Comparison of ENCODE assay signal across 10 cellular contexts in the genomic region with DNA sequence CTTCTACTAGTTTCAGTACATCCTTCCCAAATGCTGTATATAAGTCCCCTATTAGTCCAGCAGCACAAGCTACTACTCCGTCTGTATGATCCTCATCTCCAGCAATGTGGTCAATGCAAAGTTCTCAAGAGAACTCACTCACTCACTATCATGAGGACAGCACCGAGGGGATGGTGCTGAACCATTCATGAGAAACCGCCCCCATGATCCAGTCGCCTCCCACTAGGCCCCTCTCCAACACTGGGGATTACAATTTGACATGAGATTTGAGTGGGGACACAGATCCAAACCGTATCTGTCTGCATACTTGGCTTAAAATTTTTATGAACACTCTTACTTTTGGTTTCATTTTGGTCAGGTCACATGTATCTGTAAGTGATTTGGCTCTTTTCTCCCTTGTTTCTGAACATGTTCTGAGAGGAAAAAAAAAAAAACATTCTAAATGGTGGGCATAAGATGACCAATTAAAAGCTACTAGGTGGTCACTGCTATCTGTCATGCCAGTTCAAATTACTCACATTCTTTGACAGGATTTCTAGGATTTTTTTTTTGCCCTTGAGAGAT.
DNase-seq lines count a peak whose midpoint lies in the region; ATAC-seq and TF ChIP-seq lines count a peak whose summit lies in the region.
"Had no signal": no experiment of that assay in that cellular context is flagged by ENCODE, and none has a peak within 500 bp of the region (broad histone marks: within the 10 kb centered on the region; RNA-seq: fewer than 3 reads in every experiment).

No MANE protein-coding gene starts in this region.

- peaks cover 0 to 8% of the 10 kb centered on the region in 2 donors for H3K27me3 ChIP-seq in left lung

- peak overlapping the region; percentile 67 for H3K4me3 Mint-ChIP-seq in stimulated activated naive CD8-positive, alpha-beta T cell treated with anti-CD3 and anti-CD28 coated beads, Interleukin-15, Interleukin-2, amounts not matched to agents 100 ng/mL and 50 ng/mL, for 24 hours
- peak overlapping the region; percentile 26 for H3K4me3 Mint-ChIP-seq in activated naive CD8-positive, alpha-beta T cell treated with anti-CD3 and anti-CD28 coated beads for 36 hours
- H3K4me3 Mint-ChIP-seq: dendritic cell treated with granulocyte-macrophage colony-stimulating factor and Interleukin-4, amounts not matched to agents 40 ng/mL and 50 ng/mL, for 4 days had no signal

- TF ChIP-seq CTCF in left lung (IDR thresholded peaks at IDR 0.05) = no peak

- peak overlapping the region; percentile 53 for H3K27ac Mint-ChIP-seq in stimulated activated naive CD8-positive, alpha-beta T cell treated with anti-CD3 and anti-CD28 coated beads, Interleukin-15, Interleukin-2, amounts not matched to agents 100 ng/mL and 50 ng/mL, for 24 hours
- peak overlapping the region; percentile 61 for H3K27ac Mint-ChIP-seq in activated naive CD8-positive, alpha-beta T cell treated with anti-CD3 and anti-CD28 coated beads for 36 hours
- H3K27ac Mint-ChIP-seq: dendritic cell treated with granulocyte-macrophage colony-stimulating factor and Interleukin-4, amounts not matched to agents 40 ng/mL and 50 ng/mL, for 4 days had no signal

- no peaks in the 10 kb centered on the region for H3K4me1 ChIP-seq in left lung

- no peaks in the 10 kb centered on the region for H3K36me3 Mint-ChIP-seq in stimulated activated naive CD8-positive, alpha-beta T cell treated with anti-CD3 and anti-CD28 coated beads, Interleukin-15, Interleukin-2, amounts not matched to agents 100 ng/mL and 50 ng/mL, for 24 hours (ENCODE audit: low read depth)
- H3K36me3 Mint-ChIP-seq in activated naive CD8-positive, alpha-beta T cell treated with anti-CD3 and anti-CD28 coated beads for 36 hours = peaks cover 3% of the 10 kb centered on the region

- no peaks in the 10 kb centered on the region for H3K36me3 ChIP-seq in left lung

- no peak overlapping the region for H3K27ac ChIP-seq in left lung

- H3K9me3 ChIP-seq in left lung = no peaks in the 10 kb centered on the region

- intact Hi-C loops in left lung (cut with DNase I) = no loop called here

- no peak for DNase-seq in stimulated activated naive CD8-positive, alpha-beta T cell treated with anti-CD3 and anti-CD28 coated beads, Interleukin-15, Interleukin-2, amounts not matched to agents 100 U/mL and 50 U/mL, for 24 hours
- no peak for DNase-seq in activated naive CD8-positive, alpha-beta T cell treated with anti-CD3 and anti-CD28 coated beads for 36 hours
- DNase-seq in left lung (no peak), NCI-H1436 treated with DMSO at 0.1 percent for 48 hours (lab: John Stamatoyannopoulos, UW) (no peak), AG08395 (ENCODE audit: low spot score) (no peak)
- DNase-seq: DMS153 had no signal

- H3K4me1 Mint-ChIP-seq in stimulated activated naive CD8-positive, alpha-beta T cell treated with anti-CD3 and anti-CD28 coated beads, Interleukin-15, Interleukin-2, amounts not matched to agents 100 ng/mL and 50 ng/mL, for 24 hours (ENCODE audit: low read depth) = peaks cover 13% of the 10 kb centered on the region
- peaks cover 12% of the 10 kb centered on the region for H3K4me1 Mint-ChIP-seq in activated naive CD8-positive, alpha-beta T cell treated with anti-CD3 and anti-CD28 coated beads for 36 hours

- H3K9me3 Mint-ChIP-seq in stimulated activated naive CD8-positive, alpha-beta T cell treated with anti-CD3 and anti-CD28 coated beads, Interleukin-15, Interleukin-2, amounts not matched to agents 100 ng/mL and 50 ng/mL, for 24 hours = no peaks in the 10 kb centered on the region
- no peaks in the 10 kb centered on the region for H3K9me3 Mint-ChIP-seq in activated naive CD8-positive, alpha-beta T cell treated with anti-CD3 and anti-CD28 coated beads for 36 hours

- ATAC-seq in stimulated activated naive CD8-positive, alpha-beta T cell treated with anti-CD3 and anti-CD28 coated beads, Interleukin-15, Interleukin-2, amounts not matched to agents 100 U/mL and 50 U/mL, for 24 hours = no peak
- peak; percentile 27 for ATAC-seq in left lung
- no peak for ATAC-seq in GM21619 (IDR thresholded peaks at IDR 0.05; ENCODE audit: unreplicated experiment)
- no peak for ATAC-seq in GM21825 (IDR thresholded peaks at IDR 0.05; ENCODE audit: unreplicated experiment)

- H3K4me3 ChIP-seq in left lung = peak overlapping the region in 1 of 2 donors; percentile 17

- peaks cover 4% of the 10 kb centered on the region for H3K27me3 Mint-ChIP-seq in stimulated activated naive CD8-positive, alpha-beta T cell treated with anti-CD3 and anti-CD28 coated beads, Interleukin-15, Interleukin-2, amounts not matched to agents 100 ng/mL and 50 ng/mL, for 24 hours
- peaks cover 19% of the 10 kb centered on the region for H3K27me3 Mint-ChIP-seq in activated naive CD8-positive, alpha-beta T cell treated with anti-CD3 and anti-CD28 coated beads for 36 hours
